8 cellular contexts compared by ENCODE assay signal in genomic region chr17:77325537-77325825, GRCh38.
DNase-seq lines count a peak whose midpoint lies in the region; ATAC-seq, FAIRE-seq and TF ChIP-seq lines count a peak whose summit lies in the region.

No MANE protein-coding gene starts in this region.

- TF ChIP-seq CTCF in D721Med (IDR thresholded peaks at IDR 0.05; ENCODE audit: insufficient read depth, missing control alignments), result no peak

- FAIRE-seq in D721Med (lab: Jason Lieb, UNC), result no peak

- H3K27ac ChIP-seq in cingulate gyrus (ENCODE audit: low read depth, low read length) (peak overlapping the region; percentile 65), skeletal muscle tissue (ENCODE audit: low read depth, low read length) (peak overlapping the region; percentile 85)

- peak overlapping the region; percentile 40 to 57 (median 50) for H3K9ac ChIP-seq in skeletal muscle tissue (ENCODE audit: low read depth in 1 of 3, low read length in 3 of 3)

- peak; percentile 8 for ATAC-seq in HG03039 (IDR thresholded peaks at IDR 0.05; ENCODE audit: unreplicated experiment)

- H3K9me3 ChIP-seq in skeletal muscle tissue (ENCODE audit: control insufficient read depth in 3 of 3, low read length in 3 of 3), result no peaks in the 10 kb centered on the region

- peaks cover 54 to 82% (median 62%) of the 10 kb centered on the region in 3 donors for H3K4me1 ChIP-seq in skeletal muscle tissue (ENCODE audit: control insufficient read depth in 3 of 3, insufficient read depth in 3 of 3, low read length in 3 of 3)

- peak; percentile 60 for DNase-seq in activated CD8-positive, alpha-beta memory T cell treated with anti-CD3 and anti-CD28 coated beads, Interleukin-2, amount 50 U/mL, for 48 hours
- DNase-seq in activated CD8-positive, alpha-beta memory T cell treated with anti-CD3 and anti-CD28 coated beads, Interleukin-2, amount 50 U/mL, for 4 hours, result no peak
- DNase-seq in T1000 (lab: John Stamatoyannopoulos, UW), result no peak
- no peak for DNase-seq in AG20443 (ENCODE audit: low spot score)
- DNase-seq in D721Med (ENCODE audit: insufficient read length, low spot score), result no peak

- H3K4me3 ChIP-seq in skeletal muscle tissue (ENCODE audit: low read length in 3 of 3), result no peak overlapping the region

- no peaks in the 10 kb centered on the region for H3K36me3 ChIP-seq in skeletal muscle tissue (ENCODE audit: control insufficient read depth in 3 of 3, insufficient read depth in 3 of 3, low read length in 3 of 3)

- no peaks in the 10 kb centered on the region for H3K27me3 ChIP-seq in skeletal muscle tissue (ENCODE audit: control insufficient read depth in 3 of 3, insufficient read depth in 3 of 3, low read length in 3 of 3)
